ENCODE assay signal across 17 cellular contexts in the genomic region with DNA sequence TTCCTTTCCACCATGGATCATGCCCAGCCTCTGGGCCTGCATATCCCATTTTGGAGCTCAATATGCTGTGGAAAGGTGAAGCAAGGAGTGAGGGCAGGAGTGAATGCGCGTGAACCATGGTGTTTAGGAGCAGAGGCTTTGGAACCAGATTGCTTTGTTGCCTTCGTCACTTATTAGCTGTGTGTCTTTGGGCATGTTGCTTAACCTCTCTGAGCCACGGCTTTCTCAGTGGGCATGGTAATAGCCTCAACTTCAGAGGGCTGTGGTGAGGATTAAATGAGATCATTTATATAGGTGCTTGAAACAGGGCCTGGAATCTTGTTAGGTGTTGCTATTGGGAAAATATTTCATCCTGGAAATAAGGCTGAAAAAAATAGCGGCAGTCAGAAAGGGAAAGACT.
DNase-seq lines count a peak whose midpoint lies in the region; ATAC-seq and TF ChIP-seq lines count a peak whose summit lies in the region.
"Had no signal": no experiment of that assay in that cellular context is flagged by ENCODE, and none has a peak within 500 bp of the region (broad histone marks: within the 10 kb centered on the region; RNA-seq: fewer than 3 reads in every experiment).

No MANE protein-coding gene starts in this region.

- H3K4me3 ChIP-seq in right atrium auricular region (no peak overlapping the region), esophagus muscularis mucosa (no peak overlapping the region), endodermal cell (ENCODE audit: low read length) (no peak overlapping the region)
- H3K4me3 ChIP-seq: BLaER1, GM23248 had no signal

- no peaks in the 10 kb centered on the region for H3K27me3 Mint-ChIP-seq in endodermal cell (ENCODE audit: insufficient read depth)

- H3K4me3 Mint-ChIP-seq in endodermal cell = no peak overlapping the region
- H3K4me3 Mint-ChIP-seq: B cell; CD4-positive, CD25-positive, alpha-beta regulatory T cell; CD8-positive, alpha-beta T cell had no signal

- WGBS in esophagus muscularis mucosa = 70% methylated on average over 5 of the region's 5 CpGs
- WGBS in endodermal cell (ENCODE audit: insufficient coverage in 1 of 2, insufficient read length in 1 of 2), 2 experiments = 93 to 100% methylated on average over 3 to 5 of the region's 5 CpGs

- H3K36me3 Mint-ChIP-seq in endodermal cell (ENCODE audit: low read depth) = no peaks in the 10 kb centered on the region
- H3K36me3 Mint-ChIP-seq: CD4-positive, CD25-positive, alpha-beta regulatory T cell; CD8-positive, alpha-beta T cell had no signal

- TF ChIP-seq POLR2A in esophagus muscularis mucosa (IDR thresholded peaks at IDR 0.05; ENCODE audit: low read depth) = no peak

- ATAC-seq in Right ventricle myocardium inferior (no peak), GM19467 (IDR thresholded peaks at IDR 0.05; ENCODE audit: unreplicated experiment) (no peak)
- ATAC-seq: CD8-positive, alpha-beta T cell; HCT116 had no signal

- intact Hi-C loops in Right ventricle myocardium inferior (cut with DNase I) = no loop called here
- intact Hi-C loops in esophagus muscularis mucosa (cut with DNase I) = no loop called here

- TF ChIP-seq CTCF in right atrium auricular region (IDR thresholded peaks at IDR 0.05) = no peak
- TF ChIP-seq CTCF in esophagus muscularis mucosa (IDR thresholded peaks at IDR 0.05) = no peak
- no peak for TF ChIP-seq CTCF in endodermal cell (conservative IDR thresholded peaks at IDR 0.05)

- H3K9me3 ChIP-seq in right atrium auricular region (peaks cover 0 to 10% of the 10 kb centered on the region in 2 donors), esophagus muscularis mucosa (peaks cover 0 to 8% (median 2%) of the 10 kb centered on the region in 4 donors), endodermal cell (ENCODE audit: control insufficient read depth, low read length) (peaks cover 9% of the 10 kb centered on the region)
- H3K9me3 ChIP-seq: Caco-2 had no signal

- H3K9me3 Mint-ChIP-seq in endodermal cell = peaks cover 8% of the 10 kb centered on the region

- no peak overlapping the region for H3K9ac ChIP-seq in endodermal cell (ENCODE audit: extremely low read depth, low read length, poor library complexity, severe bottlenecking)
- H3K9ac ChIP-seq: BLaER1, GM23248 had no signal

- CTCF ChIA-PET in HEK293T (lab: Yijun Ruan, JAX) = no interaction called here

- H3K4me1 ChIP-seq in right atrium auricular region (no peaks in the 10 kb centered on the region), esophagus muscularis mucosa (no peaks in the 10 kb centered on the region), endodermal cell (ENCODE audit: control insufficient read depth, insufficient read depth, low read length) (no peaks in the 10 kb centered on the region)
- H3K4me1 ChIP-seq: BLaER1, Caco-2 had no signal

- DNase-seq in Right ventricle myocardium inferior (ENCODE audit: missing footprints) (peak; percentile 13), right atrium auricular region (ENCODE audit: low spot score) (no peak), HEK293T (ENCODE audit: extremely low spot score) (peak; percentile 1), esophagus muscularis mucosa (ENCODE audit: extremely low spot score) (peak; percentile 72), endodermal cell (no peak)
- DNase-seq: Caco-2; CD4-positive, CD25-positive, alpha-beta regulatory T cell; CD8-positive, alpha-beta T cell; DMS153; DND-41; GM23248 had no signal

- H3K27ac ChIP-seq in right atrium auricular region (no peak overlapping the region), esophagus muscularis mucosa (replicated peaks in 1 of 4) (no peak overlapping the region), endodermal cell (ENCODE audit: low read depth, low read length) (no peak overlapping the region)
- H3K27ac ChIP-seq: 22Rv1, BLaER1, C4-2B, GM23248 had no signal

- TF ChIP-seq EP300 in esophagus muscularis mucosa (IDR thresholded peaks at IDR 0.05) = no peak

- no peak overlapping the region for H3K27ac Mint-ChIP-seq in endodermal cell
- H3K27ac Mint-ChIP-seq: B cell; CD4-positive, CD25-positive, alpha-beta regulatory T cell; CD8-positive, alpha-beta T cell had no signal

- no peaks in the 10 kb centered on the region for H3K36me3 ChIP-seq in right atrium auricular region
- H3K36me3 ChIP-seq in esophagus muscularis mucosa = no peaks in the 10 kb centered on the region
- H3K36me3 ChIP-seq in endodermal cell (ENCODE audit: control insufficient read depth, insufficient read depth, low read length) = no peaks in the 10 kb centered on the region
- H3K36me3 ChIP-seq: BLaER1 had no signal

- POLR2A ChIA-PET in HEK293T (lab: Yijun Ruan, JAX) = no interaction called here

- H3K27me3 ChIP-seq in right atrium auricular region (no peaks in the 10 kb centered on the region), esophagus muscularis mucosa (peaks cover 0 to 31% (median 0%) of the 10 kb centered on the region in 4 donors), endodermal cell (ENCODE audit: control insufficient read depth, insufficient read depth, low read length, poor library complexity, severe bottlenecking) (no peaks in the 10 kb centered on the region)
- H3K27me3 ChIP-seq: BLaER1 had no signal

- H3K4me1 Mint-ChIP-seq in endodermal cell = no peaks in the 10 kb centered on the region
- H3K4me1 Mint-ChIP-seq: B cell; CD4-positive, CD25-positive, alpha-beta regulatory T cell had no signal

TF ChIP-seq in HEK293T, 16 proteins besides CTCF, POLR2A, EP300 and RAD21:
- TF ChIP-seq FOXA1 (IDR thresholded peaks at IDR 0.05) = no peak
- TF ChIP-seq ARNT (IDR thresholded peaks at IDR 0.05) = no peak
- no peak for TF ChIP-seq CTBP1 (IDR thresholded peaks at IDR 0.05; ENCODE audit: borderline replicate concordance)
- no peak for TF ChIP-seq TARDBP (IDR thresholded peaks at IDR 0.05)
- no peak for TF ChIP-seq ZNF384 (IDR thresholded peaks at IDR 0.05)
- no peak for TF ChIP-seq L3MBTL2 (conservative IDR thresholded peaks at IDR 0.05)
- TF ChIP-seq SP1 (IDR thresholded peaks at IDR 0.05) = no peak
- no peak for TF ChIP-seq SUZ12 (IDR thresholded peaks at IDR 0.05)
- no peak for TF ChIP-seq FOXK2 (IDR thresholded peaks at IDR 0.05)
- TF ChIP-seq, protein P1, sequence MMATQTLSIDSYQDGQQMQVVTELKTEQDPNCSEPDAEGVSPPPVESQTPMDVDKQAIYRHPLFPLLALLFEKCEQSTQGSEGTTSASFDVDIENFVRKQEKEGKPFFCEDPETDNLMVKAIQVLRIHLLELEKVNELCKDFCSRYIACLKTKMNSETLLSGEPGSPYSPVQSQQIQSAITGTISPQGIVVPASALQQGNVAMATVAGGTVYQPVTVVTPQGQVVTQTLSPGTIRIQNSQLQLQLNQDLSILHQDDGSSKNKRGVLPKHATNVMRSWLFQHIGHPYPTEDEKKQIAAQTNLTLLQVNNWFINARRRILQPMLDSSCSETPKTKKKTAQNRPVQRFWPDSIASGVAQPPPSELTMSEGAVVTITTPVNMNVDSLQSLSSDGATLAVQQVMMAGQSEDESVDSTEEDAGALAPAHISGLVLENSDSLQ (IDR thresholded peaks at IDR 0.05) = no peak
- no peak for TF ChIP-seq FOXM1 (IDR thresholded peaks at IDR 0.05; ENCODE audit: borderline replicate concordance)
- no peak for TF ChIP-seq HDGF (IDR thresholded peaks at IDR 0.05; ENCODE audit: borderline replicate concordance)
- TF ChIP-seq NFRKB (IDR thresholded peaks at IDR 0.05) = no peak
- no peak for TF ChIP-seq ELF4 (IDR thresholded peaks at IDR 0.05)
- TF ChIP-seq BHLHE40 (IDR thresholded peaks at IDR 0.05; ENCODE audit: borderline replicate concordance) = no peak
- TF ChIP-seq LEF1 (IDR thresholded peaks at IDR 0.05; ENCODE audit: borderline replicate concordance) = no peak

Comparison
In these comparisons a context has a peak if more than half of its experiments do, and no peak if none do; other contexts are left out.
1. DNase-seq: peak in Right ventricle myocardium inferior (single experiment), HEK293T (single experiment) and esophagus muscularis mucosa (single experiment); none in right atrium auricular region (single experiment) and endodermal cell (single experiment).